Comparison of ENCODE assay signal across 5 cellular contexts in the genomic region with DNA sequence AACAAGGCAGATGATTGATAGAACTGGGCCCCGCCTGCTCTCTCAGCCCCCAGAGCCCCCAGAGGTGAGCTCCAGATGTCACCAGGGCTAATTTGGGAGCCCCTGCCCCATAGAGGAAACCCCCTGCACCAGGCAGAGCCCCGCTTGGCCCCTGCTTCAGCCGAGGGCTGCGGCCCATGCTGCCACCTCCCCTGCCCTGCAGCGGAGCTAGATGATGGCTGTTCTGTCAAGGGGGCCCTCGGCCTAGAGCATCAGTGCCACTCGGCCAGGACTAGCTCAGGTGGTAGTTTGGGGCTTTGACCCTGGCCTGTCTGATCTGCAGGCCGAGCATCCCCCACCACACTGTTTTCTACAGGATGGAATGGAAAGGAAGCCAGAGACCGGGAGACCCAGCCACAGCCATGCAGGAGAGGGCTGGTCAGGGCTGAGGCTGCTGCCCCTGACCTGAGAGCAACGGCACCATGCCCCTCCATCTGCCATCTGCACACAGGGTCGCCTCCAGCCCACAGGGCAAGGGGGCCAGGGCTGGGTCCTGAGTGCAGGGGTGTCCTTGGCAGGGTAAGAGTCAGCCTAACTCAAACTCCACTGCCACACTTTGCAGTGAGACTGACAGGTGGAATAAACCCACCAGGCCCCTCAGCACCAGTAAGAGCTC. TPM values are rescaled to one million over a fixed set of nuclear protein-coding genes. Genes with fewer than 3 reads are reported as not detected.
"Had no signal": no experiment of that assay in that cellular context is flagged by ENCODE, and none has a peak within 500 bp of the region (broad histone marks: within the 10 kb centered on the region; RNA-seq: fewer than 3 reads in every experiment).

No MANE protein-coding gene starts in this region.

RNA-seq across cellular contexts. Expression of gene PRODH, which starts 24.2 kb away (rescaled TPM):
- total RNA-seq: dermis microvascular lymphatic vessel endothelial cell, fibroblast of villous mesenchyme, mononuclear cell, natural killer cell had no signal
- polyA plus RNA-seq: immature natural killer cell had no signal
